Comparison of ENCODE assay signal across 8 cellular contexts in the genomic region with DNA sequence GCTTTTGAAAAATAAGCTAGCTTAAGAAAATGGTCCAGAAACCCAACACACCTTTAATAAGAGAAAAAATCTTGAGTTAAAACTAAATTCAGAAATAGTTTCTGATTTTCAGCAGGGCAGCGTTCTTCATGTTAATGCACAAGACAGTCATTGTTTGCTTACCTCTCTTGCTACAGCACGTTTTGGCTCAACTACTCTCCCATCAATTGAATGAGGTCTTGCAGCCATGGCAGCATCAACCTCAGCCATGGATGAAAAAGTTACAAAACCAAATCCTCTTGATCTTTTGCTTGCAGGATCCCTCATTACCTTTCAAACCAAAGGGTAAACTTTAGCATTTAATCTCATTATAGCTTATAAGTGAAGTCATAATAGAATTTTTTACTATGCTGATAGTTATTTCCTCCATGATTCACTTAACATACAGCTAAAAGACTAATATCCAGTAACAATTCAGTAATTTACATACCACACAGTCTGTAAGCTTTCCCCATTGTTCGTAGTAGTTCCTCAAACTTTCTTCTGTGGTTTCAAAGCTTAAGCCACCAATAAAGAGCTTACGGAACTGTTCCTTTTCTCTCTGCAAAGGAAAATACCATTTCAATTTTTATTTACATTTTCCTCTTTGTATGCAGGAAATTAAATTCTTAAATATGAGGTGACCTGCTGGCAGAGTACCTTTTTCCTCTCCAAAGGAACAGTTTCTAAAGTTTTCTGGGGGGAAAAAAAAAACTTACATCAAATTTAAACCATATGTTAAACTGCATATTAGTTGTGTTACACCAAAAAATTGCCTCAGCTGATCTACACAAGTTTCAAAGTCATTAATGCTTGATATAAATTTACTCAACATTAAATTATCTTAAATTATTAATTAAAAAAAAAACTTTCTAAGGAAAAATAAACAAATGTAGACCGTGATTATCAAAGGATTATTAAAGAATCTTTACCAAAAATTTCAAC. TPM values are rescaled to one million over a fixed set of nuclear protein-coding genes. Genes with fewer than 3 reads are reported as not detected.
DNase-seq lines count a peak whose midpoint lies in the region; ATAC-seq, FAIRE-seq and TF ChIP-seq lines count a peak whose summit lies in the region.

No MANE protein-coding gene starts in this region.

- 6 to 7% methylated on average over 5 of the region's 5 CpGs for WGBS in esophagus squamous epithelium, 2 donors

- H4K20me1 ChIP-seq in GM23338 (replicated peaks; ENCODE audit: insufficient read depth), result peaks cover 65% of the 10 kb centered on the region

- no peak for ATAC-seq in GM23338
- ATAC-seq in gastrocnemius medialis, result no peak

- TF ChIP-seq CTCF in GM23338 (conservative IDR thresholded peaks at IDR 0.05; ENCODE audit: low read depth in 2 of 2) (no peak), esophagus squamous epithelium (IDR thresholded peaks at IDR 0.05) (no peak), gastrocnemius medialis (IDR thresholded peaks at IDR 0.05 in 4 of 5, conservative IDR thresholded peaks at IDR 0.05 in 1 of 5) (no peak)

- H3K27me3 ChIP-seq in GM23338 (ENCODE audit: insufficient read depth), result no peaks in the 10 kb centered on the region
- H3K27me3 ChIP-seq in esophagus squamous epithelium, result no peaks in the 10 kb centered on the region
- no peaks in the 10 kb centered on the region for H3K27me3 ChIP-seq in gastrocnemius medialis

- peak overlapping the region; percentile 71 for H3K4me3 ChIP-seq in GM23338
- peak overlapping the region; percentile 77 to 100 (median 94) for H3K4me3 ChIP-seq in esophagus squamous epithelium
- peak overlapping the region; percentile 79 to 98 (median 94) for H3K4me3 ChIP-seq in gastrocnemius medialis

- TF ChIP-seq POLR2A in esophagus squamous epithelium (IDR thresholded peaks at IDR 0.05) (no peak), gastrocnemius medialis (IDR thresholded peaks at IDR 0.05) (no peak)

- no peak for FAIRE-seq in RCC 7860 (lab: Jason Lieb, UNC)

- H3K9me3 Mint-ChIP-seq in GM23338, result peaks cover 18% of the 10 kb centered on the region

- no peaks in the 10 kb centered on the region for H3K9me3 ChIP-seq in esophagus squamous epithelium
- H3K9me3 ChIP-seq in gastrocnemius medialis, result no peaks in the 10 kb centered on the region

- peaks cover 46% of the 10 kb centered on the region for H3K4me1 Mint-ChIP-seq in GM23338

- H2AFZ ChIP-seq in GM23338, result no peak overlapping the region

- H3K4me1 ChIP-seq in GM23338 (ENCODE audit: insufficient read depth) (peaks cover 18% of the 10 kb centered on the region), esophagus squamous epithelium (peaks cover 15 to 60% (median 50%) of the 10 kb centered on the region in 3 donors), gastrocnemius medialis (peaks cover 50 to 54% of the 10 kb centered on the region in 2 donors)

- peaks cover 90% of the 10 kb centered on the region for H3K36me3 Mint-ChIP-seq in GM23338 (ENCODE audit: low read depth)

- peaks cover 85% of the 10 kb centered on the region for H3K79me2 ChIP-seq in GM23338 (replicated peaks; ENCODE audit: insufficient read depth)

- peak overlapping the region; percentile 23; the same call in 1 of the 2 replicates for H3K27ac ChIP-seq in GM23338 (ENCODE audit: low read depth)
- peak overlapping the region in 2 of 4 donors; percentile 99 to 100 for H3K27ac ChIP-seq in esophagus squamous epithelium
- H3K27ac ChIP-seq in gastrocnemius medialis, result peak overlapping the region; percentile 97 to 100 (median 98)

- H3K36me3 ChIP-seq in GM23338 (ENCODE audit: insufficient read depth) (peaks cover 66% of the 10 kb centered on the region), esophagus squamous epithelium (peaks cover 5 to 55% (median 33%) of the 10 kb centered on the region in 3 donors), gastrocnemius medialis (peaks cover 2 to 52% of the 10 kb centered on the region in 2 donors)

- H3K4me2 ChIP-seq in GM23338, result peak overlapping the region; percentile 81

- H3F3A ChIP-seq in GM23338 (replicated peaks; ENCODE audit: low read depth), result peaks cover 36% of the 10 kb centered on the region

- peak overlapping the region; percentile 100 for H3K4me3 Mint-ChIP-seq in GM23338

- in situ Hi-C loops in gastrocnemius medialis (cut with MboI; ENCODE audit: low sequenced_read_pairs in 4 of 4), result loop anchor here in 3 of 4 donors (10.0 to 25.0 kb wide), 4 partner anchors 103 to 990 kb away; a partner anchor contains a TSS

- peaks cover 62% of the 10 kb centered on the region for H3K27me3 Mint-ChIP-seq in GM23338 (ENCODE audit: insufficient read depth, low read depth, poor library complexity)

- intact Hi-C loops in esophagus squamous epithelium (cut with DNase I) (loop anchor here (10.0 kb wide), 1 partner anchor 103 kb away; no protein-coding TSS in a partner anchor), gastrocnemius medialis (cut with DNase I; ENCODE audit: low total_unique reads) (loop anchor here (10.0 kb wide), 1 partner anchor 103 kb away; no protein-coding TSS in a partner anchor)

- no peaks in the 10 kb centered on the region for H3K9me2 ChIP-seq in GM23338 (ENCODE audit: insufficient read depth)

- DNase-seq in GM23338 (ENCODE audit: low spot score) (no peak), RKO (ENCODE audit: low spot score) (peak; percentile 45), esophagus squamous epithelium (lab: John Stamatoyannopoulos, UW) (no peak), gastrocnemius medialis (no peak), dedifferentiated amniotic fluid mesenchymal stem cell (ENCODE audit: extremely low spot score) (no peak), RCC 7860 (ENCODE audit: low spot score) (no peak), DMS79 (lab: John Stamatoyannopoulos, UW) (no peak)
- DNase-seq in activated CD4-positive, CD25-positive, alpha-beta regulatory T cell (lab: John Stamatoyannopoulos, UW), result no peak

- H3K27ac Mint-ChIP-seq in GM23338, result peak overlapping the region; percentile 43; the same call in 1 of the 2 replicates

TF ChIP-seq in GM23338, 12 proteins besides CTCF, POLR2A, EP300 and RAD21 (continues in another document):
- TF ChIP-seq NANOG (IDR thresholded peaks at IDR 0.05; ENCODE audit: borderline replicate concordance) (no peak), EZH2 (IDR thresholded peaks at IDR 0.05; ENCODE audit: low read depth, unreplicated experiment) (no peak), ZNF331 (CRISPR knock-in tag; IDR thresholded peaks at IDR 0.05; ENCODE audit: low read depth) (no peak), JUNB (IDR thresholded peaks at IDR 0.05; ENCODE audit: unreplicated experiment) (no peak), STAT1 (IDR thresholded peaks at IDR 0.05; ENCODE audit: unreplicated experiment) (no peak), ZNF114 (CRISPR knock-in tag; IDR thresholded peaks at IDR 0.05) (no peak), POLR2AphosphoS5 (IDR thresholded peaks at IDR 0.05; ENCODE audit: low read depth) (no peak)
- TF ChIP-seq, protein P1, sequence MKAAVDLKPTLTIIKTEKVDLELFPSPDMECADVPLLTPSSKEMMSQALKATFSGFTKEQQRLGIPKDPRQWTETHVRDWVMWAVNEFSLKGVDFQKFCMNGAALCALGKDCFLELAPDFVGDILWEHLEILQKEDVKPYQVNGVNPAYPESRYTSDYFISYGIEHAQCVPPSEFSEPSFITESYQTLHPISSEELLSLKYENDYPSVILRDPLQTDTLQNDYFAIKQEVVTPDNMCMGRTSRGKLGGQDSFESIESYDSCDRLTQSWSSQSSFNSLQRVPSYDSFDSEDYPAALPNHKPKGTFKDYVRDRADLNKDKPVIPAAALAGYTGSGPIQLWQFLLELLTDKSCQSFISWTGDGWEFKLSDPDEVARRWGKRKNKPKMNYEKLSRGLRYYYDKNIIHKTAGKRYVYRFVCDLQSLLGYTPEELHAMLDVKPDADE (IDR thresholded peaks at IDR 0.05), result no peak
- TF ChIP-seq, protein P2, sequence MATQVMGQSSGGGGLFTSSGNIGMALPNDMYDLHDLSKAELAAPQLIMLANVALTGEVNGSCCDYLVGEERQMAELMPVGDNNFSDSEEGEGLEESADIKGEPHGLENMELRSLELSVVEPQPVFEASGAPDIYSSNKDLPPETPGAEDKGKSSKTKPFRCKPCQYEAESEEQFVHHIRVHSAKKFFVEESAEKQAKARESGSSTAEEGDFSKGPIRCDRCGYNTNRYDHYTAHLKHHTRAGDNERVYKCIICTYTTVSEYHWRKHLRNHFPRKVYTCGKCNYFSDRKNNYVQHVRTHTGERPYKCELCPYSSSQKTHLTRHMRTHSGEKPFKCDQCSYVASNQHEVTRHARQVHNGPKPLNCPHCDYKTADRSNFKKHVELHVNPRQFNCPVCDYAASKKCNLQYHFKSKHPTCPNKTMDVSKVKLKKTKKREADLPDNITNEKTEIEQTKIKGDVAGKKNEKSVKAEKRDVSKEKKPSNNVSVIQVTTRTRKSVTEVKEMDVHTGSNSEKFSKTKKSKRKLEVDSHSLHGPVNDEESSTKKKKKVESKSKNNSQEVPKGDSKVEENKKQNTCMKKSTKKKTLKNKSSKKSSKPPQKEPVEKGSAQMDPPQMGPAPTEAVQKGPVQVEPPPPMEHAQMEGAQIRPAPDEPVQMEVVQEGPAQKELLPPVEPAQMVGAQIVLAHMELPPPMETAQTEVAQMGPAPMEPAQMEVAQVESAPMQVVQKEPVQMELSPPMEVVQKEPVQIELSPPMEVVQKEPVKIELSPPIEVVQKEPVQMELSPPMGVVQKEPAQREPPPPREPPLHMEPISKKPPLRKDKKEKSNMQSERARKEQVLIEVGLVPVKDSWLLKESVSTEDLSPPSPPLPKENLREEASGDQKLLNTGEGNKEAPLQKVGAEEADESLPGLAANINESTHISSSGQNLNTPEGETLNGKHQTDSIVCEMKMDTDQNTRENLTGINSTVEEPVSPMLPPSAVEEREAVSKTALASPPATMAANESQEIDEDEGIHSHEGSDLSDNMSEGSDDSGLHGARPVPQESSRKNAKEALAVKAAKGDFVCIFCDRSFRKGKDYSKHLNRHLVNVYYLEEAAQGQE (IDR thresholded peaks at IDR 0.05; ENCODE audit: unreplicated experiment), result no peak

RNA-seq across cellular contexts. Expression of a gene that starts 3.1 kb away (rescaled TPM):
- total RNA-seq in GM23338 (2014; rRNA removed; shearing (Covaris generic)), result 598 and 602 TPM in 2 replicates
- polyA plus RNA-seq in GM23338 (2016; fragmentation: Nextera tagmentation; extraction: Ambion mirVana), result 1,534 and 1,577 TPM in 2 replicates
- total RNA-seq in esophagus squamous epithelium (100 to 1,000 TPM; 148 to 256 (median 203) TPM), gastrocnemius medialis (100 to 1,000 TPM; 155 to 242 (median 166) TPM)

RNA-seq across cellular contexts. Expression of a gene that starts 4.1 kb away (rescaled TPM):
- 249 and 272 TPM in 2 replicates for total RNA-seq in GM23338 (2014; rRNA removed; shearing (Covaris generic))
- 226 and 236 TPM in 2 replicates for polyA plus RNA-seq in GM23338 (2016; fragmentation: Nextera tagmentation; extraction: Ambion mirVana)
- 10 to 100 TPM; 24.6 to 85.3 (median 74.2) TPM for total RNA-seq in esophagus squamous epithelium
- total RNA-seq in gastrocnemius medialis, result 10 to 100 TPM; 42.0 to 60.1 (median 48.8) TPM

RNA-seq across cellular contexts. Expression of a gene that starts 45.4 kb away (rescaled TPM):
- total RNA-seq in GM23338 (2014; rRNA removed; shearing (Covaris generic)), result 129 and 142 TPM in 2 replicates
- 62.0 and 66.4 TPM in 2 replicates for polyA plus RNA-seq in GM23338 (2016; fragmentation: Nextera tagmentation; extraction: Ambion mirVana)
- total RNA-seq in esophagus squamous epithelium, result 1 to 10 TPM; 2.0 to 8.4 (median 5.6) TPM
- 1 to 10 TPM; 1.1 to 6.2 (median 1.7) TPM for total RNA-seq in gastrocnemius medialis

Comparison
In these comparisons a context has a peak if more than half of its experiments do, and no peak if none do; other contexts are left out.
1. RNA of a gene that starts 45.4 kb away (total RNA-seq): 129 to 142 TPM in GM23338; 2.0 to 8.4 TPM in esophagus squamous epithelium and 1.1 to 6.2 TPM in gastrocnemius medialis; every median in the first group is over 10 times any median in the second.
2. Peak in every context shown above with its lines, with median percentiles within 50 percentile points of each other: H3K4me3 ChIP-seq.